In the genomic region with DNA sequence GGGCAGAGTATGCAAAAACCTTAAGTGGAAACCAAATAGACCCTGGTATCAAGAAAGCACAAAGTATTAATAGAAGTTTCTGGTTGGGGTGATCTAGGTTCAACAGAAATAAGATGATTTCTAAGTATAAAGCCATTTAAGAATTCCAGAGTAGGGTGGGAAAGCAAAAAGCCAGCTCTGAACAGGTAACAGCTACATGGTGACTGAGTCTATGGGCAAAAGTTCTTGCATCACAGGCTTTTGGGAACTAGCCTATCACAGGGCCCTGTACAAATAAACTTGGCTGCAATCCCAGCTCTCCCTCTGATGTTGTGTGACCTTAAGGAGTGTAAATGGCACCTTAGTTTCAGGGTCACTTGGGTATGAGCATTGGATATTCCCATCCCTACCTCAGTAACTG, we compare ENCODE assay signal across 26 cellular contexts. TPM values are rescaled to one million over a fixed set of nuclear protein-coding genes. Genes with fewer than 3 reads are reported as not detected.
DNase-seq lines count a peak whose midpoint lies in the region; ATAC-seq and TF ChIP-seq lines count a peak whose summit lies in the region.
"Had no signal": no experiment of that assay in that cellular context is flagged by ENCODE, and none has a peak within 500 bp of the region (broad histone marks: within the 10 kb centered on the region; RNA-seq: fewer than 3 reads in every experiment).

No MANE protein-coding gene starts in this region.

- peaks cover 6% of the 10 kb centered on the region for H3K4me1 ChIP-seq in HEK293 (ENCODE audit: control insufficient read depth, insufficient read depth, low read length)
- H3K4me1 ChIP-seq: BE2C had no signal

- H3K36me3 ChIP-seq in HEK293 (ENCODE audit: control insufficient read depth in 2 of 2, insufficient read depth in 1 of 2, low read length in 2 of 2) (peaks cover 14 to 47% of the 10 kb centered on the region in 2 experiments), MG63 (peaks cover 5% of the 10 kb centered on the region)
- H3K36me3 ChIP-seq: brain microvascular endothelial cell had no signal

- ATAC-seq in activated T-helper 17 cell treated with anti-CD3 and anti-CD28 coated beads, Interleukin-2, amount 50 U/mL, for 72 hours (replicated peaks) = no peak

- H3K27me3 Mint-ChIP-seq in activated T-helper 17 cell treated with anti-CD3 and anti-CD28 coated beads, Interleukin-2, amount 50 U/mL, for 72 hours = no peaks in the 10 kb centered on the region
- H3K27me3 Mint-ChIP-seq: activated CD4-positive, alpha-beta memory T cell treated with anti-CD3 and anti-CD28 coated beads, Interleukin-2, amount 10 ng/mL, durations not matched to agents 7 days and 5 days; memory B cell; naive B cell had no signal

- peak overlapping the region; percentile 6 for H3K4me3 Mint-ChIP-seq in activated T-helper 17 cell treated with anti-CD3 and anti-CD28 coated beads, Interleukin-2, amount 50 U/mL, for 72 hours
- H3K4me3 Mint-ChIP-seq: activated CD4-positive, alpha-beta memory T cell treated with anti-CD3 and anti-CD28 coated beads, Interleukin-2, amount 10 ng/mL, durations not matched to agents 7 days and 5 days; memory B cell; naive B cell had no signal

- peaks cover 50% of the 10 kb centered on the region for H3K36me3 Mint-ChIP-seq in activated T-helper 17 cell treated with anti-CD3 and anti-CD28 coated beads, Interleukin-2, amount 50 U/mL, for 72 hours (ENCODE audit: low read depth)
- H3K36me3 Mint-ChIP-seq: naive B cell had no signal

- TF ChIP-seq CTCF in GM12865 (IDR thresholded peaks at IDR 0.05; ENCODE audit: insufficient read depth, low read depth, low read length, missing control alignments) = no peak
- no peak for TF ChIP-seq CTCF in HEK293 (tag by site-specific recombination; IDR thresholded peaks at IDR 0.05)

- H3K9me3 ChIP-seq in HEK293 (ENCODE audit: control insufficient read depth, insufficient read depth, low read depth, low read length) (no peaks in the 10 kb centered on the region), MG63 (no peaks in the 10 kb centered on the region)
- H3K9me3 ChIP-seq: BE2C, Caco-2 had no signal

- H3K4me3 ChIP-seq in GM12865 (ENCODE audit: low read depth, low read length) (peak overlapping the region; percentile 13; the same call in 1 of the 2 replicates), HEK293 (ENCODE audit: low read depth, low read length) (no peak overlapping the region), MG63 (no peak overlapping the region)
- H3K4me3 ChIP-seq: skin epidermis had no signal

- H3K27me3 ChIP-seq in MG63 = no peaks in the 10 kb centered on the region
- H3K27me3 ChIP-seq: BE2C, brain microvascular endothelial cell had no signal

- no peak overlapping the region for H3K27ac Mint-ChIP-seq in activated T-helper 17 cell treated with anti-CD3 and anti-CD28 coated beads, Interleukin-2, amount 50 U/mL, for 72 hours
- H3K27ac Mint-ChIP-seq: activated CD4-positive, alpha-beta memory T cell treated with anti-CD3 and anti-CD28 coated beads, Interleukin-2, amount 10 ng/mL, durations not matched to agents 7 days and 5 days; activated naive CD4-positive, alpha-beta T cell treated with anti-CD3 and anti-CD28 coated beads, Interleukin-2, amount 50 U/mL, for 72 hours had no signal

- POLR2A ChIA-PET in HEK293 (lab: Yijun Ruan, JAX) = no interaction called here

- H3K4me1 Mint-ChIP-seq in activated T-helper 17 cell treated with anti-CD3 and anti-CD28 coated beads, Interleukin-2, amount 50 U/mL, for 72 hours = peaks cover 29% of the 10 kb centered on the region

- CTCF ChIA-PET in HEK293 (lab: Yijun Ruan, JAX) = interaction anchor here (0.9 to 1.5 kb wide), 2 partner anchors 36 to 341 kb away, joined by 3 read pairs; no protein-coding TSS in a partner anchor

- no peaks in the 10 kb centered on the region for H3K9me3 Mint-ChIP-seq in activated T-helper 17 cell treated with anti-CD3 and anti-CD28 coated beads, Interleukin-2, amount 50 U/mL, for 72 hours
- H3K9me3 Mint-ChIP-seq: activated CD4-positive, alpha-beta memory T cell treated with anti-CD3 and anti-CD28 coated beads, Interleukin-2, amount 10 ng/mL, durations not matched to agents 7 days and 5 days; activated naive CD4-positive, alpha-beta T cell treated with anti-CD3 and anti-CD28 coated beads, Interleukin-2, amount 50 U/mL, for 72 hours; memory B cell; naive B cell had no signal

- H3K27ac ChIP-seq in HEK293 (ENCODE audit: extremely low read depth, low read depth, low read length) = no peak overlapping the region
- H3K27ac ChIP-seq: brain microvascular endothelial cell, parathyroid adenoma, skin epidermis had no signal

- DNase-seq in GM12865 (ENCODE audit: low read depth) (peak; percentile 33), iris pigment epithelial cell (ENCODE audit: low read depth) (peak; percentile 28), GF-D8 (lab: John Stamatoyannopoulos, UW) (no peak), MG63 (no peak)
- DNase-seq in stimulated activated CD4-positive, alpha-beta T cell treated with anti-CD3 and anti-CD28 coated beads, Interleukin-2, amount 100 ng/mL, for 48 hours = no peak
- DNase-seq: activated CD4-positive, alpha-beta memory T cell treated with anti-CD3 and anti-CD28 coated beads, Interleukin-2, amount 10 ng/mL, durations not matched to agents 7 days and 5 days; activated T-cell treated with anti-CD3 and anti-CD28 coated beads, Interleukin-2, amount 50 U/mL, for 1 hour; BE2C; brain microvascular endothelial cell; Caco-2; dermis blood vessel endothelial cell; glutamatergic neuron; naive B cell; NCI-H187 treated with DMSO at 0.1 percent for 48 hours; NCI-H345; NK-92 treated with Interleukin-12 subunit alpha and Interleukin-12 subunit beta, amount 100 ng/mL, for 24 hours; stimulated activated CD4-positive, alpha-beta T cell treated with anti-CD3 and anti-CD28 coated beads, Interleukin-4, amount 100 ng/mL, for 4 hours; T-helper 1 cell; WERI-Rb-1 had no signal

TF ChIP-seq in HEK293, 187 proteins besides CTCF, POLR2A, EP300 and RAD21:
- TF ChIP-seq ZNF600 (tag by site-specific recombination; IDR thresholded peaks at IDR 0.05) (no peak), ZNF660 (tag by site-specific recombination; IDR thresholded peaks at IDR 0.05) (peak; percentile 62)
TF ChIP-seq in HEK293: peak in this region for 1.

RNA-seq across cellular contexts. Expression of a gene that starts 5.5 kb away (rescaled TPM):
- total RNA-seq in activated T-helper 17 cell treated with anti-CD3 and anti-CD28 coated beads, Interleukin-2, amount 50 U/mL, for 72 hours = 100 to 1,000 TPM in 1 of 2 donors, 10 to 100 TPM in 1; 91.1 to 125 TPM
- 17.3 and 25.0 TPM in 2 replicates for total RNA-seq in MG63 (2014; rRNA removed; shearing (Covaris generic); ENCODE audit: low replicate concordance)

RNA-seq across cellular contexts. Expression of a gene that starts 6.3 kb away (rescaled TPM):
- 10 to 100 TPM; 52.4 to 85.5 TPM for total RNA-seq in activated T-helper 17 cell treated with anti-CD3 and anti-CD28 coated beads, Interleukin-2, amount 50 U/mL, for 72 hours
- total RNA-seq in MG63 (2014; rRNA removed; shearing (Covaris generic); ENCODE audit: low replicate concordance) = 9.6 and 21.7 TPM in 2 replicates

RNA-seq across cellular contexts. Expression of a gene that starts 6.6 kb away (rescaled TPM):
- total RNA-seq in activated T-helper 17 cell treated with anti-CD3 and anti-CD28 coated beads, Interleukin-2, amount 50 U/mL, for 72 hours = under 1 TPM in 1 of 2 donors, not detected in 1; 0.16 TPM
- total RNA-seq in MG63 (2014; rRNA removed; shearing (Covaris generic); ENCODE audit: low replicate concordance) = 1.3 and 4.3 TPM in 2 replicates
- total RNA-seq: activated CD4-positive, alpha-beta memory T cell treated with anti-CD3 and anti-CD28 coated beads, Interleukin-2, amount 10 ng/mL, durations not matched to agents 7 days and 5 days; Caco-2 had no signal

RNA-seq across cellular contexts. Expression of a gene that starts 25.1 kb away (rescaled TPM):
- not detected for total RNA-seq in activated T-helper 17 cell treated with anti-CD3 and anti-CD28 coated beads, Interleukin-2, amount 50 U/mL, for 72 hours
- total RNA-seq in MG63 (2014; rRNA removed; shearing (Covaris generic); ENCODE audit: low replicate concordance) = not detected in 2 replicates
- total RNA-seq: activated CD4-positive, alpha-beta memory T cell treated with anti-CD3 and anti-CD28 coated beads, Interleukin-2, amount 10 ng/mL, durations not matched to agents 7 days and 5 days; activated naive CD4-positive, alpha-beta T cell treated with anti-CD3 and anti-CD28 coated beads, Interleukin-2, amount 50 U/mL, for 72 hours; Caco-2; dermis blood vessel endothelial cell; epithelial cell of proximal tubule had no signal

RNA-seq across cellular contexts. Expression of a gene that starts 43.7 kb away (rescaled TPM):
- total RNA-seq in activated T-helper 17 cell treated with anti-CD3 and anti-CD28 coated beads, Interleukin-2, amount 50 U/mL, for 72 hours = not detected
- total RNA-seq in MG63 (2014; rRNA removed; shearing (Covaris generic); ENCODE audit: low replicate concordance) = not detected in 2 replicates
- total RNA-seq: activated CD4-positive, alpha-beta memory T cell treated with anti-CD3 and anti-CD28 coated beads, Interleukin-2, amount 10 ng/mL, durations not matched to agents 7 days and 5 days; activated naive CD4-positive, alpha-beta T cell treated with anti-CD3 and anti-CD28 coated beads, Interleukin-2, amount 50 U/mL, for 72 hours; Caco-2; dermis blood vessel endothelial cell; epithelial cell of proximal tubule had no signal

Comparison
In these comparisons a context has a peak if more than half of its experiments do, and no peak if none do; other contexts are left out.
1. DNase-seq: peak in GM12865 (single experiment) and iris pigment epithelial cell (single experiment); none in GF-D8 (single experiment), MG63 (single experiment) and stimulated activated CD4-positive, alpha-beta T cell treated with anti-CD3 and anti-CD28 coated beads, Interleukin-2, amount 100 ng/mL, for 48 hours (0 of 2).